1 cellular context compared by ENCODE assay signal in the genomic region with DNA sequence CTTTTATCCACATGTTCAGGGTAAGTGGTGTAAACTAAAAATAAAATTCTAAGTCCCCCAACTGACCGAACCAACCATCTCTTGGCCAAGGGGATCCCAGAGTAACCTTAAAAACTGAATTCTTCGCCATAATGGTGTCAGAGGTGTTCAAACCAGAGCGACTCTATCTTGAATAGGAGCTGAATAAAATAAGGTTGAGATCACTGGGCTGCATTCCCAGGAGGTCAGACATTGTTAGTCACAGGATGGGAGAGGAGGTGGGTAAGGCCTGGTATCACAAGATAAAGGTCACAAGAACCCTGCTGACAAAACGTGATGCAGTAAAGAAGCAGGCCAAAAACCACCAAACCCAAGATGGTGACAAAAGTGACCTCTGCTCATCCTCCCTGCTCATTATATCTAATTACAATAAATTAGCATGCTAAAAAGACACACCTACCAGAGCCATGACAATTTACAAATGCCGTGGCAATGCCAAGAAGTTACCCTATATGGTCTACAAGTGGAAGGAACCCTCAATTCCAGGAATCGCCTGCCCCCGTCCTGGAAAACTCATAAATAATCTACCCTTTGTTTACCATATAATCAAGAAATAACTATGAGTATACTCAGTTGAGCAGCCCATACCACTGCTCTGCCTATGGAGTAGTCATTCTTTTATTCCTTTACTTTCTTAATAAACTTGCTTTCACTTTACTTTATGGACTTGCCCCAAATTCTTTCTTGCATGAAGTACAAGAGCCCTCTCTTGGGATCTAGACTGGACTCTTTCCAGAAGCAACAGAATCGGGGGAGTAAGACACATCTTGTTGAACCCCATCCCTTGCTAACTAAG.
TF ChIP-seq lines count a peak whose summit lies in the region.

No MANE protein-coding gene starts in this region.

TF ChIP-seq in K562, 482 proteins besides CTCF, POLR2A, EP300 and RAD21 (continued from another document and continues in another):
- TF ChIP-seq ZBTB40 (IDR thresholded peaks at IDR 0.05), result no peak
- TF ChIP-seq ZBTB40 (CRISPR knock-in tag; IDR thresholded peaks at IDR 0.05), result no peak
- TF ChIP-seq ILF3 (IDR thresholded peaks at IDR 0.05; ENCODE audit: borderline replicate concordance), result no peak
- TF ChIP-seq ELF2 (CRISPR knock-in tag; IDR thresholded peaks at IDR 0.05), result no peak
- peak; percentile 82 for TF ChIP-seq GTF2A2 (tag; IDR thresholded peaks at IDR 0.05)
- TF ChIP-seq CREM (IDR thresholded peaks at IDR 0.05; ENCODE audit: low read depth), result peak; percentile 85
- peak; percentile 67 for TF ChIP-seq EGR1 (conservative IDR thresholded peaks at IDR 0.05)
- peak; percentile 80; the same call in 1 of the 2 replicates for TF ChIP-seq HDAC8 (tag; IDR thresholded peaks at IDR 0.05)
- TF ChIP-seq ZNF3 (CRISPR knock-in tag; IDR thresholded peaks at IDR 0.05), result no peak
- TF ChIP-seq NCOR1 (IDR thresholded peaks at IDR 0.05), result peak; percentile 81
- TF ChIP-seq, protein P1, sequence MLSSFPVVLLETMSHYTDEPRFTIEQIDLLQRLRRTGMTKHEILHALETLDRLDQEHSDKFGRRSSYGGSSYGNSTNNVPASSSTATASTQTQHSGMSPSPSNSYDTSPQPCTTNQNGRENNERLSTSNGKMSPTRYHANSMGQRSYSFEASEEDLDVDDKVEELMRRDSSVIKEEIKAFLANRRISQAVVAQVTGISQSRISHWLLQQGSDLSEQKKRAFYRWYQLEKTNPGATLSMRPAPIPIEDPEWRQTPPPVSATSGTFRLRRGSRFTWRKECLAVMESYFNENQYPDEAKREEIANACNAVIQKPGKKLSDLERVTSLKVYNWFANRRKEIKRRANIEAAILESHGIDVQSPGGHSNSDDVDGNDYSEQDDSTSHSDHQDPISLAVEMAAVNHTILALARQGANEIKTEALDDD (IDR thresholded peaks at IDR 0.05), result peak; percentile 62; the same call in 1 of the 2 replicates
- peak; percentile 92 for TF ChIP-seq CBFA2T3 (IDR thresholded peaks at IDR 0.05)
- TF ChIP-seq, protein P2, sequence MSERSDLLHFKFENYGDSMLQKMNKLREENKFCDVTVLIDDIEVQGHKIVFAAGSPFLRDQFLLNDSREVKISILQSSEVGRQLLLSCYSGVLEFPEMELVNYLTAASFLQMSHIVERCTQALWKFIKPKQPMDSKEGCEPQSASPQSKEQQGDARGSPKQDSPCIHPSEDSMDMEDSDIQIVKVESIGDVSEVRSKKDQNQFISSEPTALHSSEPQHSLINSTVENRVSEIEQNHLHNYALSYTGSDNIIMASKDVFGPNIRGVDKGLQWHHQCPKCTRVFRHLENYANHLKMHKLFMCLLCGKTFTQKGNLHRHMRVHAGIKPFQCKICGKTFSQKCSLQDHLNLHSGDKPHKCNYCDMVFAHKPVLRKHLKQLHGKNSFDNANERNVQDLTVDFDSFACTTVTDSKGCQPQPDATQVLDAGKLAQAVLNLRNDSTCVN (CRISPR knock-in tag; IDR thresholded peaks at IDR 0.05), result peak; percentile 74; the same call in 1 of the 2 replicates
- TF ChIP-seq, protein P3, sequence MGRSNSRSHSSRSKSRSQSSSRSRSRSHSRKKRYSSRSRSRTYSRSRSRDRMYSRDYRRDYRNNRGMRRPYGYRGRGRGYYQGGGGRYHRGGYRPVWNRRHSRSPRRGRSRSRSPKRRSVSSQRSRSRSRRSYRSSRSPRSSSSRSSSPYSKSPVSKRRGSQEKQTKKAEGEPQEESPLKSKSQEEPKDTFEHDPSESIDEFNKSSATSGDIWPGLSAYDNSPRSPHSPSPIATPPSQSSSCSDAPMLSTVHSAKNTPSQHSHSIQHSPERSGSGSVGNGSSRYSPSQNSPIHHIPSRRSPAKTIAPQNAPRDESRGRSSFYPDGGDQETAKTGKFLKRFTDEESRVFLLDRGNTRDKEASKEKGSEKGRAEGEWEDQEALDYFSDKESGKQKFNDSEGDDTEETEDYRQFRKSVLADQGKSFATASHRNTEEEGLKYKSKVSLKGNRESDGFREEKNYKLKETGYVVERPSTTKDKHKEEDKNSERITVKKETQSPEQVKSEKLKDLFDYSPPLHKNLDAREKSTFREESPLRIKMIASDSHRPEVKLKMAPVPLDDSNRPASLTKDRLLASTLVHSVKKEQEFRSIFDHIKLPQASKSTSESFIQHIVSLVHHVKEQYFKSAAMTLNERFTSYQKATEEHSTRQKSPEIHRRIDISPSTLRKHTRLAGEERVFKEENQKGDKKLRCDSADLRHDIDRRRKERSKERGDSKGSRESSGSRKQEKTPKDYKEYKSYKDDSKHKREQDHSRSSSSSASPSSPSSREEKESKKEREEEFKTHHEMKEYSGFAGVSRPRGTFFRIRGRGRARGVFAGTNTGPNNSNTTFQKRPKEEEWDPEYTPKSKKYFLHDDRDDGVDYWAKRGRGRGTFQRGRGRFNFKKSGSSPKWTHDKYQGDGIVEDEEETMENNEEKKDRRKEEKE (IDR thresholded peaks at IDR 0.05; ENCODE audit: borderline replicate concordance in 1 of 2, control insufficient read depth in 1 of 2, low read depth in 2 of 2, low read length in 1 of 2), result 0 out of 4 replicates have a peak, but pooled peaks of 1 of the 2 experiments have one; percentile 43
- no peak for TF ChIP-seq PRPF4 (IDR thresholded peaks at IDR 0.05; ENCODE audit: insufficient read depth, low read depth, low read length, poor library complexity, severe bottlenecking)
- TF ChIP-seq MIER1 (IDR thresholded peaks at IDR 0.05; ENCODE audit: low read depth), result no peak
- no peak for TF ChIP-seq ZFP30 (CRISPR knock-in tag; IDR thresholded peaks at IDR 0.05; ENCODE audit: borderline replicate concordance)
- TF ChIP-seq, protein P4, sequence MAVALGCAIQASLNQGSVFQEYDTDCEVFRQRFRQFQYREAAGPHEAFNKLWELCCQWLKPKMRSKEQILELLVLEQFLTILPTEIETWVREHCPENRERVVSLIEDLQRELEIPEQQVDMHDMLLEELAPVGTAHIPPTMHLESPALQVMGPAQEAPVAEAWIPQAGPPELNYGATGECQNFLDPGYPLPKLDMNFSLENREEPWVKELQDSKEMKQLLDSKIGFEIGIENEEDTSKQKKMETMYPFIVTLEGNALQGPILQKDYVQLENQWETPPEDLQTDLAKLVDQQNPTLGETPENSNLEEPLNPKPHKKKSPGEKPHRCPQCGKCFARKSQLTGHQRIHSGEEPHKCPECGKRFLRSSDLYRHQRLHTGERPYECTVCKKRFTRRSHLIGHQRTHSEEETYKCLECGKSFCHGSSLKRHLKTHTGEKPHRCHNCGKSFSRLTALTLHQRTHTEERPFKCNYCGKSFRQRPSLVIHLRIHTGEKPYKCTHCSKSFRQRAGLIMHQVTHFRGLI (CRISPR knock-in tag; IDR thresholded peaks at IDR 0.05), result peak; percentile 70
- TF ChIP-seq GATA2 (CRISPR knock-in tag; IDR thresholded peaks at IDR 0.05), result no peak; the same call in 1 of the 2 replicates
- TF ChIP-seq ZNF444 (CRISPR knock-in tag; IDR thresholded peaks at IDR 0.05), result peak; percentile 79; the same call in 1 of the 2 replicates
- no peak for TF ChIP-seq ZNF408 (CRISPR knock-in tag; IDR thresholded peaks at IDR 0.05; ENCODE audit: low read depth)
- TF ChIP-seq SOX6 (IDR thresholded peaks at IDR 0.05), result peak; percentile 65; the same call in 1 of the 2 replicates
- peak; percentile 76; the same call in 1 of the 2 replicates for TF ChIP-seq NFXL1 (CRISPR knock-in tag; IDR thresholded peaks at IDR 0.05)
- TF ChIP-seq MAZ (CRISPR knock-in tag; conservative IDR thresholded peaks at IDR 0.05 in 1 of 2, IDR thresholded peaks at IDR 0.05 in 1 of 2), result peak in 1 of 2 experiments; percentile 81; a peak in 2 of 4 replicates
- TF ChIP-seq PML (IDR thresholded peaks at IDR 0.05; ENCODE audit: low read length), result peak; percentile 64
- TF ChIP-seq PHF21A (IDR thresholded peaks at IDR 0.05; ENCODE audit: borderline replicate concordance, low read depth), result no peak
- TF ChIP-seq HDAC1 (IDR thresholded peaks at IDR 0.05), result peak in 1 of 2 experiments; percentile 28; a peak in 1 of 4 replicates
- no peak for TF ChIP-seq BRF1 (IDR thresholded peaks at IDR 0.05; ENCODE audit: borderline replicate concordance, extremely low read depth, insufficient read length)
- no peak for TF ChIP-seq TBP (optimal IDR thresholded peaks at IDR 0.05; ENCODE audit: low read depth, low read length)
- 0 out of 2 replicates have a peak, but pooled peaks have one; percentile 39 for TF ChIP-seq RBFOX2 (IDR thresholded peaks at IDR 0.05; ENCODE audit: low read depth, low read length)
- no peak for TF ChIP-seq ZNF431 (CRISPR knock-in tag; IDR thresholded peaks at IDR 0.05)
- TF ChIP-seq SNIP1 (IDR thresholded peaks at IDR 0.05; ENCODE audit: low read depth), result 0 out of 2 replicates have a peak, but pooled peaks have one; percentile 51
- no peak; the same call in 1 of the 2 replicates for TF ChIP-seq ATF7 (IDR thresholded peaks at IDR 0.05)
- peak; percentile 87; the same call in 1 of the 2 replicates for TF ChIP-seq ZNF197 (CRISPR knock-in tag; IDR thresholded peaks at IDR 0.05; ENCODE audit: low read depth)
- no peak for TF ChIP-seq CBX2 (IDR thresholded peaks at IDR 0.05; ENCODE audit: insufficient read depth, low read length, poor library complexity, severe bottlenecking)
- TF ChIP-seq BRCA1 (IDR thresholded peaks at IDR 0.05), result no peak
- no peak for TF ChIP-seq BRCA1 (CRISPR knock-in tag; IDR thresholded peaks at IDR 0.05)
- peak; percentile 36; the same call in 1 of the 2 replicates for TF ChIP-seq ZNF764 (CRISPR knock-in tag; IDR thresholded peaks at IDR 0.05; ENCODE audit: low read depth)
- TF ChIP-seq, protein P5, sequence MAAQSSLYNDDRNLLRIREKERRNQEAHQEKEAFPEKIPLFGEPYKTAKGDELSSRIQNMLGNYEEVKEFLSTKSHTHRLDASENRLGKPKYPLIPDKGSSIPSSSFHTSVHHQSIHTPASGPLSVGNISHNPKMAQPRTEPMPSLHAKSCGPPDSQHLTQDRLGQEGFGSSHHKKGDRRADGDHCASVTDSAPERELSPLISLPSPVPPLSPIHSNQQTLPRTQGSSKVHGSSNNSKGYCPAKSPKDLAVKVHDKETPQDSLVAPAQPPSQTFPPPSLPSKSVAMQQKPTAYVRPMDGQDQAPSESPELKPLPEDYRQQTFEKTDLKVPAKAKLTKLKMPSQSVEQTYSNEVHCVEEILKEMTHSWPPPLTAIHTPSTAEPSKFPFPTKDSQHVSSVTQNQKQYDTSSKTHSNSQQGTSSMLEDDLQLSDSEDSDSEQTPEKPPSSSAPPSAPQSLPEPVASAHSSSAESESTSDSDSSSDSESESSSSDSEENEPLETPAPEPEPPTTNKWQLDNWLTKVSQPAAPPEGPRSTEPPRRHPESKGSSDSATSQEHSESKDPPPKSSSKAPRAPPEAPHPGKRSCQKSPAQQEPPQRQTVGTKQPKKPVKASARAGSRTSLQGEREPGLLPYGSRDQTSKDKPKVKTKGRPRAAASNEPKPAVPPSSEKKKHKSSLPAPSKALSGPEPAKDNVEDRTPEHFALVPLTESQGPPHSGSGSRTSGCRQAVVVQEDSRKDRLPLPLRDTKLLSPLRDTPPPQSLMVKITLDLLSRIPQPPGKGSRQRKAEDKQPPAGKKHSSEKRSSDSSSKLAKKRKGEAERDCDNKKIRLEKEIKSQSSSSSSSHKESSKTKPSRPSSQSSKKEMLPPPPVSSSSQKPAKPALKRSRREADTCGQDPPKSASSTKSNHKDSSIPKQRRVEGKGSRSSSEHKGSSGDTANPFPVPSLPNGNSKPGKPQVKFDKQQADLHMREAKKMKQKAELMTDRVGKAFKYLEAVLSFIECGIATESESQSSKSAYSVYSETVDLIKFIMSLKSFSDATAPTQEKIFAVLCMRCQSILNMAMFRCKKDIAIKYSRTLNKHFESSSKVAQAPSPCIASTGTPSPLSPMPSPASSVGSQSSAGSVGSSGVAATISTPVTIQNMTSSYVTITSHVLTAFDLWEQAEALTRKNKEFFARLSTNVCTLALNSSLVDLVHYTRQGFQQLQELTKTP (IDR thresholded peaks at IDR 0.05; ENCODE audit: low read depth in 1 of 2, partially characterized antibody in 2 of 2), result peak in 1 of 2 experiments; percentile 24
